Comparison of ENCODE assay signal across 22 cellular contexts in the genomic region with DNA sequence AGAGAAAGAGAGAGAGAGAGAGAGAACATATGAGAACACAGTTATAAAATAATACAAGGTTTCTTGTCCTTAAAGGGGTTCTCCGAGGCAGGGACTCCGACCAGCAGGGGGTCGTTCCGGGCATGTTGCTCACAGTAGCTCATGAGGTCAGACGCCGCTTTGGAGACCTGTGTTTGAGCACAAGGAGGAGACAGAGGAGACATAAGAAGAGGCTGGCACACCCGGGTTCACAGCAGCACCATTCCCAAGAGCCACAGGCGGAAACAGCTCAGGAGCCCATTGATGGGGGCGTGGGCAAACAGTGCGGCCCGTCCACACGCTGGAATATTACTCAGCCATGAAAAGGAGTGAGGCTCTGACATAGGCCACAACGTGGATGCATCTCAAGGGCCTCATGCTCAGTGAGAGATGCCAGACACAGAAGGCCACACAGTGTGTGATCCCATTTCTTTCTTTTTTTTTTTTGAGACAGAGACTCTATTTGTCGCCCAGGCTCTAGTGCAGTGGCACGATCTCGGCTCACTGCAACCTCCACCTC. TPM values are rescaled to one million over a fixed set of nuclear protein-coding genes. Genes with fewer than 3 reads are reported as not detected.
A peak's percentile ranks its signal among the peaks of the same experiment; 100 is the strongest.
DNase-seq lines count a peak whose midpoint lies in the region; ATAC-seq, FAIRE-seq and TF ChIP-seq lines count a peak whose summit lies in the region.
"Had no signal": no experiment of that assay in that cellular context is flagged by ENCODE, and none has a peak within 500 bp of the region (broad histone marks: within the 10 kb centered on the region; RNA-seq: fewer than 3 reads in every experiment).

No MANE protein-coding gene starts in this region.

- TF ChIP-seq CTCF in Panc1 (IDR thresholded peaks at IDR 0.05) (no peak), K562 (IDR thresholded peaks at IDR 0.05 in 2 of 3, conservative IDR thresholded peaks at IDR 0.05 in 1 of 3; ENCODE audit: insufficient read depth in 2 of 3, low read depth in 1 of 3, low read length in 3 of 3) (no peak), osteocyte (IDR thresholded peaks at IDR 0.05) (no peak), endothelial cell (IDR thresholded peaks at IDR 0.05; ENCODE audit: unreplicated experiment) (no peak)

- H3K9me1 ChIP-seq in K562 (ENCODE audit: control insufficient read depth, insufficient read depth, low read length), result no peaks in the 10 kb centered on the region

- no peak for ATAC-seq in Panc1
- ATAC-seq in K562, result no peak
- ATAC-seq: CD8-positive, alpha-beta T cell had no signal

- H3K27ac Mint-ChIP-seq in osteocyte (ENCODE audit: unreplicated experiment) (peak overlapping the region; percentile 54), endothelial cell (ENCODE audit: unreplicated experiment) (no peak overlapping the region)
- H3K27ac Mint-ChIP-seq: CD4-positive, CD25-positive, alpha-beta regulatory T cell; CD8-positive, alpha-beta T cell had no signal

- no peaks in the 10 kb centered on the region for H3K36me3 Mint-ChIP-seq in osteocyte (ENCODE audit: unreplicated experiment)
- H3K36me3 Mint-ChIP-seq in endothelial cell (ENCODE audit: low read depth, unreplicated experiment), result no peaks in the 10 kb centered on the region
- H3K36me3 Mint-ChIP-seq: CD8-positive, alpha-beta T cell had no signal

- no peak overlapping the region for H3K4me2 ChIP-seq in K562 (ENCODE audit: insufficient read depth, low read length)
- H3K4me2 ChIP-seq: BLaER1 had no signal

- H3K79me2 ChIP-seq in K562 (ENCODE audit: control insufficient read depth, insufficient read depth, low read length), result no peaks in the 10 kb centered on the region

- H3K36me3 ChIP-seq in H7 (replicated peaks; ENCODE audit: control insufficient read depth, insufficient read depth, low read length) (no peaks in the 10 kb centered on the region), Panc1 (ENCODE audit: control insufficient read depth, insufficient read depth, low read length) (no peaks in the 10 kb centered on the region), K562 (ENCODE audit: control insufficient read depth, insufficient read depth, low read length) (no peaks in the 10 kb centered on the region)

- no peaks in the 10 kb centered on the region for H3K27me3 ChIP-seq in H7 (ENCODE audit: control insufficient read depth, insufficient read depth, low read length)
- H3K27me3 ChIP-seq in Panc1 (ENCODE audit: control insufficient read depth, insufficient read depth, low read length), result no peaks in the 10 kb centered on the region
- peaks cover 10 to 55% of the 10 kb centered on the region in 2 experiments; a peak in 4 of 5 replicates for H3K27me3 ChIP-seq in K562 (ENCODE audit: control insufficient read depth in 2 of 2, insufficient read depth in 2 of 2, low read length in 2 of 2)
- H3K27me3 ChIP-seq: BLaER1 had no signal

- no peaks in the 10 kb centered on the region for H4K20me1 ChIP-seq in K562 (replicated peaks; ENCODE audit: control insufficient read depth, insufficient read depth, low read length)

- BruUV-seq in Panc1 (replicated peaks; lab: Mats Ljungman, UMichigan) (no TSS peak), K562 (replicated peaks; lab: Mats Ljungman, UMichigan) (no TSS peak)

- H3K4me1 Mint-ChIP-seq in osteocyte (ENCODE audit: unreplicated experiment), result peaks cover 11% of the 10 kb centered on the region
- no peaks in the 10 kb centered on the region for H3K4me1 Mint-ChIP-seq in endothelial cell (ENCODE audit: unreplicated experiment)
- H3K4me1 Mint-ChIP-seq: CD4-positive, CD25-positive, alpha-beta regulatory T cell had no signal

- peak overlapping the region; percentile 13; the same call in 1 of the 2 replicates for H3K27ac ChIP-seq in Panc1 (ENCODE audit: low read length)
- no peak overlapping the region for H3K27ac ChIP-seq in K562 (ENCODE audit: extremely low read depth, low read depth, low read length)
- H3K27ac ChIP-seq: 22Rv1, BLaER1, C4-2B had no signal

- H3K27me3 Mint-ChIP-seq in osteocyte (ENCODE audit: unreplicated experiment) (no peaks in the 10 kb centered on the region), endothelial cell (ENCODE audit: unreplicated experiment) (peaks cover 9% of the 10 kb centered on the region)
- H3K27me3 Mint-ChIP-seq: B cell; CD4-positive, CD25-positive, alpha-beta regulatory T cell had no signal

- no peak overlapping the region for H2AFZ ChIP-seq in K562 (ENCODE audit: low read depth, low read length)

- peaks cover 4% of the 10 kb centered on the region; the same call in 1 of the 2 replicates for H3K4me1 ChIP-seq in Panc1 (ENCODE audit: control insufficient read depth, insufficient read depth, low read length)
- H3K4me1 ChIP-seq in K562 (replicated peaks in 1 of 2; ENCODE audit: control insufficient read depth in 2 of 2, insufficient read depth in 2 of 2, low read length in 2 of 2), result peaks cover 0 to 49% of the 10 kb centered on the region in 2 experiments; a peak in 3 of 5 replicates

- no peaks in the 10 kb centered on the region for H3K9me3 ChIP-seq in Panc1 (ENCODE audit: control insufficient read depth, insufficient read depth, low read depth, low read length)
- no peaks in the 10 kb centered on the region for H3K9me3 ChIP-seq in K562 (replicated peaks; ENCODE audit: control insufficient read depth, insufficient read depth, low read depth, low read length)
- H3K9me3 ChIP-seq: BLaER1, Caco-2 had no signal

- DNase-seq in H7, result peak; percentile 29
- DNase-seq in Panc1 (ENCODE audit: low read depth, low spot score), result no peak
- DNase-seq in K562 (ENCODE audit: extremely low read depth in 1 of 4, low spot score in 3 of 4), result no peak
- no peak for DNase-seq in osteocyte (ENCODE audit: extremely low spot score, unreplicated experiment)
- no peak for DNase-seq in activated CD4-positive, alpha-beta T cell treated with anti-CD3 and anti-CD28 coated beads, Interleukin-2, amount 50 U/mL, for 4 hours
- no peak for DNase-seq in hepatic stellate cell (ENCODE audit: low spot score)
- DNase-seq in endothelial cell (ENCODE audit: low spot score), result no peak
- DNase-seq: Caco-2; CD4-positive, CD25-positive, alpha-beta regulatory T cell; CD8-positive, alpha-beta T cell; DMS153; DND-41; GOT3; HCEC 1CT had no signal

- CTCF ChIA-PET in Panc1 (lab: Charles Lee) (no interaction called here), K562 (lab: Yijun Ruan, JAX; ENCODE audit: low intra/inter-chr PET ratio) (no interaction called here)

- no peak overlapping the region for H3K9ac ChIP-seq in K562 (ENCODE audit: insufficient read depth in 1 of 2, low read depth in 2 of 2, low read length in 2 of 2)
- H3K9ac ChIP-seq: BLaER1 had no signal

- no peak overlapping the region for H3K4me3 ChIP-seq in H7 (ENCODE audit: insufficient read depth, low read depth, low read length)
- no peak overlapping the region for H3K4me3 ChIP-seq in Panc1 (ENCODE audit: low read depth in 2 of 2, low read length in 2 of 2)
- no peak overlapping the region for H3K4me3 ChIP-seq in K562
- H3K4me3 ChIP-seq: BLaER1 had no signal

- FAIRE-seq in K562 (lab: Jason Lieb, UNC), result no peak
- FAIRE-seq: A204.1, G401.6, GM12892, H54 had no signal

- H3K4me3 Mint-ChIP-seq in osteocyte (ENCODE audit: unreplicated experiment), result no peak overlapping the region
- H3K4me3 Mint-ChIP-seq in endothelial cell (ENCODE audit: unreplicated experiment), result no peak overlapping the region
- H3K4me3 Mint-ChIP-seq: B cell; CD4-positive, CD25-positive, alpha-beta regulatory T cell; CD8-positive, alpha-beta T cell had no signal

- WGBS in K562 (ENCODE audit: insufficient coverage, low coverage, missing lambda C conversion rate), result 43% methylated on average over 16 of the region's 16 CpGs

- intact Hi-C loops in Panc1 (cut with micrococcal nuclease; ENCODE audit: unreplicated experiment) (no loop called here), K562 (cut with micrococcal nuclease) (no loop called here)

- H3K9me3 Mint-ChIP-seq in osteocyte (ENCODE audit: unreplicated experiment) (no peaks in the 10 kb centered on the region), endothelial cell (ENCODE audit: unreplicated experiment) (no peaks in the 10 kb centered on the region)
- H3K9me3 Mint-ChIP-seq: CD4-positive, CD25-positive, alpha-beta regulatory T cell; CD8-positive, alpha-beta T cell had no signal

- POLR2A ChIA-PET in Panc1 (lab: Charles Lee), result no interaction called here
- POLR2A ChIA-PET in K562 (lab: Yijun Ruan, JAX), result interaction anchor here (0.8 kb wide), 1 partner anchor 19 kb away, joined by 3 read pairs; no protein-coding TSS in a partner anchor

- no peak for TF ChIP-seq POLR2A in K562 (conservative IDR thresholded peaks at IDR 0.05)

- in situ Hi-C loops in Panc1 (cut with HindIII; ENCODE audit: low pct_unique_long_range_greater_than_20kb, low sequenced_read_pairs), result no loop called here
- in situ Hi-C loops in K562 (cut with MboI), result no loop called here

- no peak for TF ChIP-seq EP300 in K562 (IDR thresholded peaks at IDR 0.05; ENCODE audit: low read length)

- no peak for TF ChIP-seq RAD21 in K562 (CRISPR knock-in tag; conservative IDR thresholded peaks at IDR 0.05 in 1 of 2, IDR thresholded peaks at IDR 0.05 in 1 of 2)

RNA-seq across cellular contexts. Expression of a gene that starts 39.1 kb away (rescaled TPM):
- total RNA-seq in H7 (2014; rRNA removed; shearing (Covaris generic)), result 29.4 and 39.9 TPM in 2 replicates
- total RNA-seq in Panc1 (2021; ENCODE audit: unreplicated experiment) (56.2 TPM), K562 (2014; rRNA removed) (3.9 and 4.1 TPM in 2 replicates), K562 (2014; rRNA removed; fragmentation: Illumina TruSeq; extraction: Trizol) (1.7 and 2.1 TPM in 2 replicates), K562 (2015; rRNA removed; fragmentation: Illumina TruSeq; extraction: Trizol) (1.9 and 2.0 TPM in 2 replicates), K562 (2021) (2.9 and 3.1 TPM in 2 replicates), osteocyte (148 and 165 TPM in 2 replicates), endothelial cell (ENCODE audit: unreplicated experiment) (1.2 TPM)
- polyA plus RNA-seq in Panc1 (2012; ENCODE audit: insufficient read length), result 43.3 TPM
- 7.1 and 17.3 TPM in 2 replicates for total RNA-seq in K562 (2011; cell fraction: chromatin; rRNA removed; ENCODE audit: low replicate concordance)
- total RNA-seq in K562 (2011; cell fraction: nucleolus; rRNA removed), result 18.6 and 27.0 TPM in 2 replicates
- total RNA-seq in K562 (2011; cell fraction: nucleoplasm; rRNA removed), result 12.8 and 19.0 TPM in 2 replicates
- polyA plus RNA-seq in K562 (2011; rRNA removed) (2.7 and 4.7 TPM in 2 replicates), K562 (2014; fragmentation: Illumina TruSeq; extraction: Trizol) (0.79 and 1.0 TPM in 2 replicates), K562 (2014; fragmentation: Nextera tagmentation; extraction: Ambion mirVana) (under 1 TPM; 0.06 to 0.18 TPM), K562 (2014; rRNA removed) (2.5 and 2.7 TPM in 2 replicates)
- polyA plus RNA-seq in K562 (2011; cell fraction: cytosol; rRNA removed), result 5.2 and 6.5 TPM in 2 replicates
- 8.7 and 19.6 TPM in 2 replicates for polyA plus RNA-seq in K562 (2011; cell fraction: nucleus; rRNA removed)
- polyA plus RNA-seq in K562 (2012), result 2.9 and 8.2 TPM in 2 replicates
- 3.5 and 5.2 TPM in 2 replicates for polyA minus RNA-seq in K562 (2011; rRNA and poly(A)+ RNA removed)
- polyA minus RNA-seq in K562 (2011; cell fraction: cytosol; rRNA and poly(A)+ RNA removed), result 4.3 and 18.2 TPM in 2 replicates
- polyA minus RNA-seq in K562 (2011; cell fraction: nucleus; rRNA and poly(A)+ RNA removed), result 17.8 and 31.2 TPM in 2 replicates

RNA-seq across cellular contexts. Expression of a gene that starts 58.3 kb away (rescaled TPM):
- 204 and 229 TPM in 2 replicates for total RNA-seq in H7 (2014; rRNA removed; shearing (Covaris generic))
- total RNA-seq in Panc1 (2021; ENCODE audit: unreplicated experiment), result 159 TPM
- polyA plus RNA-seq in Panc1 (2012; ENCODE audit: insufficient read length), result 166 TPM
- total RNA-seq in K562 (2011; cell fraction: chromatin; rRNA removed; ENCODE audit: low replicate concordance), result 40.1 and 85.1 TPM in 2 replicates
- 40.9 and 42.2 TPM in 2 replicates for total RNA-seq in K562 (2011; cell fraction: nucleolus; rRNA removed)
- 35.7 and 48.3 TPM in 2 replicates for total RNA-seq in K562 (2011; cell fraction: nucleoplasm; rRNA removed)
- total RNA-seq in K562 (2014; rRNA removed), result 133 and 141 TPM in 2 replicates
- 46.8 and 52.9 TPM in 2 replicates for total RNA-seq in K562 (2014; rRNA removed; fragmentation: Illumina TruSeq; extraction: Trizol)
- 105 and 106 TPM in 2 replicates for total RNA-seq in K562 (2015; rRNA removed; fragmentation: Illumina TruSeq; extraction: Trizol)
- total RNA-seq in K562 (2021), result 98.3 and 123 TPM in 2 replicates
- polyA plus RNA-seq in K562 (2011; rRNA removed), result 90.3 and 94.7 TPM in 2 replicates
- polyA plus RNA-seq in K562 (2011; cell fraction: cytosol; rRNA removed), result 191 and 212 TPM in 2 replicates
- 59.1 and 76.5 TPM in 2 replicates for polyA plus RNA-seq in K562 (2011; cell fraction: nucleus; rRNA removed)
- polyA plus RNA-seq in K562 (2012), result 58.8 and 94.2 TPM in 2 replicates
- 117 and 161 TPM in 2 replicates for polyA plus RNA-seq in K562 (2014; fragmentation: Illumina TruSeq; extraction: Trizol)
- polyA plus RNA-seq in K562 (2014; fragmentation: Nextera tagmentation; extraction: Ambion mirVana), result under 1 TPM; 0.48 to 0.71 TPM
- 94.5 and 105 TPM in 2 replicates for polyA plus RNA-seq in K562 (2014; rRNA removed)
- polyA minus RNA-seq in K562 (2011; rRNA and poly(A)+ RNA removed), result 57.4 and 85.2 TPM in 2 replicates
- polyA minus RNA-seq in K562 (2011; cell fraction: cytosol; rRNA and poly(A)+ RNA removed), result 48.5 and 69.4 TPM in 2 replicates
- 10.8 and 13.6 TPM in 2 replicates for polyA minus RNA-seq in K562 (2011; cell fraction: nucleus; rRNA and poly(A)+ RNA removed)
- 40.2 and 40.8 TPM in 2 replicates for total RNA-seq in osteocyte
- total RNA-seq in endothelial cell (ENCODE audit: unreplicated experiment), result 49.6 TPM
